ENCODE assay signal across 24 cellular contexts in the genomic region with DNA sequence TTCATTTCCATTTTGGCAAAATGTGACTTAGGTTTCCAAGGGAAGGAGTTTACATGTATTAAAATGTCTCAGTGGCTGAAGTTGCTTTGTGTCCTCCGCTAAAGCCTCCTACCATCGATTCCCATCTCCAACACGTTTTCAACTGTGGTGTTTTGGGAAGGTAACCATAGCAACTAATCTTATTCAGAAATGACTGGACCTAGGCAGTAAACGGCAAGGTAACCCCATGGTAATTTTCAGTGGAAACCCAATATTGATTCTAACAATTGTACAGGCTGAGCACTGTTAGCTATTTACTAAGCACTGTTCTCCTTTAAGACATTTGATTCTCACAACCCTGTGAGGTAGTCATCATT. TPM values are rescaled to one million over a fixed set of nuclear protein-coding genes. Genes with fewer than 3 reads are reported as not detected.
"Had no signal": no experiment of that assay in that cellular context is flagged by ENCODE, and none has a peak within 500 bp of the region (broad histone marks: within the 10 kb centered on the region; RNA-seq: fewer than 3 reads in every experiment).

No MANE protein-coding gene starts in this region.

- DNase-seq: activated CD4-positive, alpha-beta T cell treated with anti-CD3 and anti-CD28 coated beads for 48 hours; activated CD4-positive, CD25-positive, alpha-beta regulatory T cell; activated CD8-positive, alpha-beta memory T cell treated with anti-CD3 and anti-CD28 coated beads, Interleukin-2, amount 50 U/mL, for 48 hours; activated effector memory CD4-positive, alpha-beta T cell treated with Interleukin-2 at 50 U/mL for 16 hours; activated naive CD4-positive, alpha-beta T cell treated with anti-CD3 and anti-CD28 coated beads, Interleukin-2, amount 10 ng/mL, durations not matched to agents 7 days and 5 days; activated naive CD8-positive, alpha-beta T cell treated with anti-CD3 and anti-CD28 coated beads, Interleukin-2, amount 50 U/mL, for 24 hours; activated T-cell treated with anti-CD3 and anti-CD28 coated beads, Interleukin-2, amount 50 U/mL, for 48 hours; effector CD4-positive, alpha-beta T cell; gastrocnemius medialis; heart left ventricle; immature natural killer cell; kidney glomerular epithelial cell; left ventricle myocardium superior; mucosa of descending colon; naive B cell; ovary; psoas muscle; uterus had no signal

- H3K27me3 ChIP-seq: gastrocnemius medialis, heart left ventricle, ovary, tibial nerve, uterus had no signal

- H3K27ac ChIP-seq: gastrocnemius medialis, heart left ventricle, ovary, psoas muscle, skin epidermis, tibial nerve, uterus had no signal

- H3K27ac Mint-ChIP-seq: activated naive CD4-positive, alpha-beta T cell treated with anti-CD3 and anti-CD28 coated beads, Interleukin-2, amount 10 ng/mL, durations not matched to agents 7 days and 5 days; activated naive CD8-positive, alpha-beta T cell treated with anti-CD3 and anti-CD28 coated beads, Interleukin-2, amount 50 U/mL, for 24 hours; memory B cell; stimulated activated naive CD8-positive, alpha-beta T cell treated with anti-CD3 and anti-CD28 coated beads, Interleukin-15, Interleukin-2, amounts not matched to agents 100 ng/mL and 50 ng/mL, for 24 hours had no signal

- H3K4me1 ChIP-seq: uterus had no signal

- ATAC-seq: activated naive CD8-positive, alpha-beta T cell treated with anti-CD3 and anti-CD28 coated beads, Interleukin-2, amount 50 U/mL, for 24 hours; esophagus mucosa had no signal

- H3K36me3 Mint-ChIP-seq: activated naive CD4-positive, alpha-beta T cell treated with anti-CD3 and anti-CD28 coated beads, Interleukin-2, amount 10 ng/mL, durations not matched to agents 7 days and 5 days; naive B cell had no signal

- H3K36me3 ChIP-seq: gastrocnemius medialis, ovary, uterus had no signal

- H3K9me3 Mint-ChIP-seq: activated naive CD4-positive, alpha-beta T cell treated with anti-CD3 and anti-CD28 coated beads, Interleukin-2, amount 10 ng/mL, durations not matched to agents 7 days and 5 days; activated naive CD8-positive, alpha-beta T cell treated with anti-CD3 and anti-CD28 coated beads, Interleukin-2, amount 50 U/mL, for 24 hours; immature natural killer cell; memory B cell; naive B cell; stimulated activated naive CD8-positive, alpha-beta T cell treated with anti-CD3 and anti-CD28 coated beads, Interleukin-15, Interleukin-2, amounts not matched to agents 100 ng/mL and 50 ng/mL, for 24 hours had no signal

- H3K27me3 Mint-ChIP-seq: activated naive CD4-positive, alpha-beta T cell treated with anti-CD3 and anti-CD28 coated beads, Interleukin-2, amount 10 ng/mL, durations not matched to agents 7 days and 5 days; activated naive CD8-positive, alpha-beta T cell treated with anti-CD3 and anti-CD28 coated beads, Interleukin-2, amount 50 U/mL, for 24 hours; memory B cell; naive B cell; stimulated activated naive CD8-positive, alpha-beta T cell treated with anti-CD3 and anti-CD28 coated beads, Interleukin-15, Interleukin-2, amounts not matched to agents 100 ng/mL and 50 ng/mL, for 24 hours had no signal

- H3K4me3 Mint-ChIP-seq: activated naive CD8-positive, alpha-beta T cell treated with anti-CD3 and anti-CD28 coated beads, Interleukin-2, amount 50 U/mL, for 24 hours had no signal

- H3K9me3 ChIP-seq: gastrocnemius medialis, heart left ventricle, mucosa of descending colon, ovary, psoas muscle, tibial nerve, uterus had no signal

- H3K4me3 ChIP-seq: gastrocnemius medialis, mucosa of descending colon, ovary, psoas muscle, skin epidermis, tibial nerve, uterus had no signal

RNA-seq across cellular contexts. Expression of a gene that starts 36.3 kb away (rescaled TPM):
- total RNA-seq: bronchial epithelial cell had no signal
- polyA plus RNA-seq: immature natural killer cell had no signal
